In the genomic region with DNA sequence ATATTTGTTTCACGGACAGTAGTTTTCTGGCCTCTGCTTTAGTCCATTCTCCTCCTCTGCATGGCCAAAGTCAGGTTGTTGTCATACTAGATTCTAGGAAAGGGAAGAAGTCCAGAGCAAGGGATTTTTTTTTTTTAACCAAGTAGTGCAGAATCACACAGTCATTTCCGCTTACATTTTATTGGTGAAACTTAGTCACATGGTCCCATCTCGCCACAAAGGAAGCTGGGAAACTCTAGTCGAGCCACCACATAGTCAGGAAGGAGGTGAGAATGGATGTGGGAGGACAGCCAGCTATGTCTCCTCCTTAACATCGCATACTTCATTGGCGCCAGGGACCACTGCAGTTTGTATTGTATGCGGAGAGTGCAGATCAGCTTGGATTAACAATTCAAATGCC, we compare ENCODE assay signal across 31 cellular contexts. TPM values are rescaled to one million over a fixed set of nuclear protein-coding genes. Genes with fewer than 3 reads are reported as not detected.
"Had no signal": no experiment of that assay in that cellular context is flagged by ENCODE, and none has a peak within 500 bp of the region (broad histone marks: within the 10 kb centered on the region; RNA-seq: fewer than 3 reads in every experiment).

No MANE protein-coding gene starts in this region.

- H2AFZ ChIP-seq: neural progenitor cell, parathyroid adenoma had no signal

- H3K79me2 ChIP-seq: parathyroid adenoma had no signal

- H3K4me1 Mint-ChIP-seq: nephron; stimulated activated effector memory CD8-positive, alpha-beta T cell treated with anti-CD3 and anti-CD28 coated beads, Interleukin-12 subunit alpha, Interleukin-12 subunit beta, amount 100 ng/mL, for 72 hours had no signal

- H3K27ac Mint-ChIP-seq: nephron; neural progenitor cell; progenitor cell of endocrine pancreas; stimulated activated effector memory CD8-positive, alpha-beta T cell treated with anti-CD3 and anti-CD28 coated beads, Interleukin-12 subunit alpha, Interleukin-12 subunit beta, amount 100 ng/mL, for 72 hours; stimulated activated naive B cell treated with anti-CD40 and anti-IgM and Interleukin-4, amounts not matched to agents 10 μg/mL and 1 μg/mL and 100 μg/mL, for 72 hours; stimulated activated naive CD8-positive, alpha-beta T cell treated with anti-CD3 and anti-CD28 coated beads, Interleukin-15, Interleukin-2, amounts not matched to agents 100 ng/mL and 50 ng/mL, for 24 hours had no signal

- ATAC-seq: psoas muscle; right cardiac atrium; stimulated activated effector memory CD8-positive, alpha-beta T cell treated with anti-CD3 and anti-CD28 coated beads, Interleukin-12 subunit alpha, Interleukin-12 subunit beta, amount 100 ng/mL, for 72 hours; stimulated activated naive B cell treated with anti-CD40 and anti-IgM and Interleukin-4, amounts not matched to agents 10 μg/mL and 1 μg/mL and 100 μg/mL, for 72 hours had no signal

- H3K9me3 ChIP-seq: ovary, psoas muscle, right lobe of liver, sigmoid colon, stomach, thoracic aorta, thyroid gland, tibial nerve, upper lobe of left lung, vagina had no signal

- H3K36me3 ChIP-seq: neural progenitor cell, ovary, right lobe of liver, sigmoid colon, stomach, thoracic aorta, thyroid gland, tibial nerve, upper lobe of left lung, vagina had no signal

- H3K4me3 Mint-ChIP-seq: nephron; neural progenitor cell; stimulated activated effector memory CD8-positive, alpha-beta T cell treated with anti-CD3 and anti-CD28 coated beads, Interleukin-12 subunit alpha, Interleukin-12 subunit beta, amount 100 ng/mL, for 72 hours; stimulated activated naive B cell treated with anti-CD40 and anti-IgM and Interleukin-4, amounts not matched to agents 10 μg/mL and 1 μg/mL and 100 μg/mL, for 72 hours; stimulated activated naive CD8-positive, alpha-beta T cell treated with anti-CD3 and anti-CD28 coated beads, Interleukin-15, Interleukin-2, amounts not matched to agents 100 ng/mL and 50 ng/mL, for 24 hours had no signal

- H3K27me3 Mint-ChIP-seq: progenitor cell of endocrine pancreas; stimulated activated naive B cell treated with anti-CD40 and anti-IgM and Interleukin-4, amounts not matched to agents 10 μg/mL and 1 μg/mL and 100 μg/mL, for 72 hours had no signal

- H3K4me2 ChIP-seq: neural progenitor cell had no signal

- H3K4me3 ChIP-seq: neural progenitor cell, ovary, psoas muscle, right lobe of liver, sigmoid colon, stomach, thoracic aorta, thyroid gland, tibial nerve, upper lobe of left lung, vagina had no signal

- H3K36me3 Mint-ChIP-seq: neural progenitor cell; stimulated activated effector memory CD8-positive, alpha-beta T cell treated with anti-CD3 and anti-CD28 coated beads, Interleukin-12 subunit alpha, Interleukin-12 subunit beta, amount 100 ng/mL, for 72 hours had no signal

- H3K27ac ChIP-seq: neural progenitor cell, ovary, parathyroid adenoma, psoas muscle, right lobe of liver, sigmoid colon, stomach, thoracic aorta, thyroid gland, tibial nerve, upper lobe of left lung, vagina had no signal

- H3K9me3 Mint-ChIP-seq: nephron; stimulated activated effector memory CD8-positive, alpha-beta T cell treated with anti-CD3 and anti-CD28 coated beads, Interleukin-12 subunit alpha, Interleukin-12 subunit beta, amount 100 ng/mL, for 72 hours; stimulated activated naive CD8-positive, alpha-beta T cell treated with anti-CD3 and anti-CD28 coated beads, Interleukin-15, Interleukin-2, amounts not matched to agents 100 ng/mL and 50 ng/mL, for 24 hours had no signal

- H3K4me1 ChIP-seq: neural progenitor cell, parathyroid adenoma, psoas muscle, right lobe of liver, sigmoid colon, stomach, thyroid gland, tibial nerve, upper lobe of left lung, vagina had no signal

- H3K27me3 ChIP-seq: neural progenitor cell, ovary, right lobe of liver, sigmoid colon, stomach, thyroid gland, tibial nerve, upper lobe of left lung, vagina had no signal

- DNase-seq: occipital lobe; ovary; posterior cingulate gyrus; psoas muscle; right cardiac atrium; sigmoid colon; small intestine; stimulated activated CD4-positive, alpha-beta T cell treated with anti-CD3 and anti-CD28 coated beads, Interleukin-15, amount 100 ng/mL, for 24 hours; stimulated activated CD4-positive, alpha-beta T cell treated with anti-CD3 and anti-CD28 coated beads, Interleukin-2, amount 100 ng/mL, for 24 hours; stimulated activated CD4-positive, alpha-beta T cell treated with anti-CD3 and anti-CD28 coated beads, Interleukin-2, amount 100 ng/mL, for 48 hours; stimulated activated CD4-positive, alpha-beta T cell treated with anti-CD3 and anti-CD28 coated beads, Interleukin-4, amount 100 ng/mL, for 24 hours; stimulated activated naive B cell treated with anti-CD40 and anti-IgM and Interleukin-4, amounts not matched to agents 10 μg/mL and 1 μg/mL and 100 μg/mL, for 72 hours; stimulated activated naive CD4-positive, alpha-beta T cell treated with Interleukin-2 at 50 U/mL for 16 hours; stomach; thyroid gland; trophoblast cell; upper lobe of left lung had no signal

RNA-seq across cellular contexts. Expression of a gene that starts 10.4 kb away (rescaled TPM):
- total RNA-seq: occipital lobe, ovary, progenitor cell of endocrine pancreas, right cardiac atrium, skeletal muscle tissue, temporal lobe, thyroid gland, ureter, vagina had no signal
- polyA plus RNA-seq: neural cell, right cardiac atrium, small intestine had no signal
